In the genomic region with DNA sequence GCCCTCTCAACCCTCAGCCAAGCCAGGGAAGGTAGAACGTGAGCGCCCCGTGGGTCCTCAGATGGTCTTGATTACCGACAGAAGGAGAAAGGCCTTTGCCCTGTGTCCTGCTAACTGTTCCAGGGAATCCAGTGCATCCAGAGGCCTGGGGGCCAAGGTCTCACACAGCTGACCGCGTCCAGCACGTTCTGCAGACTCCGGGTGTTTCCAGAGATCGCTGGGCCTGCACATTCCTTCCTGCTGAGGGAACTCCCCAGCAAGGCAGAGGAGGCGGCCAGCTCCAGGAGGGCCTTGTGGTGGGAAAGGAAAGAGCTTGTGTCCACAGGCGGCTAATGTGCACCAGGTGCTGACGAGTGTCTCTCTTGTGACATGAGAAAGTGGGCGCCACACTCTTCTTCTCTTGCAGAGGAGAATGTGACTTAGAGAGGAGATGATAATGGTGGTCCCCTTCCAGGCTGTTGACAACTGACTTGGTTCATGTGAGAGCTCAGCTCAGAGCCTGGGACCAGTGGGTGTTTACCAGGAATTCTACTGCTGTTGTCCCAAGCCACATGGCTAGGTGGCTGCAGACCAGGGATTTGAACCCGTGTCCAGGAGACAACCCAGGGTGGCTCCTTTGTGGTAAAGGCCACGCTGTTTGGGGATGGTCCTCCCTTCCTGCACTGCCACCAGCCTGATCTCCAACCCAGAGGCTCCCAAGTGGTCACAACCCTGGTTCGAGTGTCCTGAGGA, we compare ENCODE assay signal across 1 cellular context.
TF ChIP-seq lines count a peak whose summit lies in the region.

No MANE protein-coding gene starts in this region.

TF ChIP-seq in HepG2, 621 proteins besides CTCF, POLR2A, EP300 and RAD21 (continued from another document):
- TF ChIP-seq, protein P1, sequence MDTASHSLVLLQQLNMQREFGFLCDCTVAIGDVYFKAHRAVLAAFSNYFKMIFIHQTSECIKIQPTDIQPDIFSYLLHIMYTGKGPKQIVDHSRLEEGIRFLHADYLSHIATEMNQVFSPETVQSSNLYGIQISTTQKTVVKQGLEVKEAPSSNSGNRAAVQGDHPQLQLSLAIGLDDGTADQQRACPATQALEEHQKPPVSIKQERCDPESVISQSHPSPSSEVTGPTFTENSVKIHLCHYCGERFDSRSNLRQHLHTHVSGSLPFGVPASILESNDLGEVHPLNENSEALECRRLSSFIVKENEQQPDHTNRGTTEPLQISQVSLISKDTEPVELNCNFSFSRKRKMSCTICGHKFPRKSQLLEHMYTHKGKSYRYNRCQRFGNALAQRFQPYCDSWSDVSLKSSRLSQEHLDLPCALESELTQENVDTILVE (CRISPR knock-in tag; IDR thresholded peaks at IDR 0.05), result no peak
- TF ChIP-seq RAD51 (IDR thresholded peaks at IDR 0.05; ENCODE audit: borderline replicate concordance), result no peak
- TF ChIP-seq HNF4A (CRISPR knock-in tag; IDR thresholded peaks at IDR 0.05), result peak; percentile 91
- no peak for TF ChIP-seq ADNP (CRISPR knock-in tag; IDR thresholded peaks at IDR 0.05)
- TF ChIP-seq, protein P2, sequence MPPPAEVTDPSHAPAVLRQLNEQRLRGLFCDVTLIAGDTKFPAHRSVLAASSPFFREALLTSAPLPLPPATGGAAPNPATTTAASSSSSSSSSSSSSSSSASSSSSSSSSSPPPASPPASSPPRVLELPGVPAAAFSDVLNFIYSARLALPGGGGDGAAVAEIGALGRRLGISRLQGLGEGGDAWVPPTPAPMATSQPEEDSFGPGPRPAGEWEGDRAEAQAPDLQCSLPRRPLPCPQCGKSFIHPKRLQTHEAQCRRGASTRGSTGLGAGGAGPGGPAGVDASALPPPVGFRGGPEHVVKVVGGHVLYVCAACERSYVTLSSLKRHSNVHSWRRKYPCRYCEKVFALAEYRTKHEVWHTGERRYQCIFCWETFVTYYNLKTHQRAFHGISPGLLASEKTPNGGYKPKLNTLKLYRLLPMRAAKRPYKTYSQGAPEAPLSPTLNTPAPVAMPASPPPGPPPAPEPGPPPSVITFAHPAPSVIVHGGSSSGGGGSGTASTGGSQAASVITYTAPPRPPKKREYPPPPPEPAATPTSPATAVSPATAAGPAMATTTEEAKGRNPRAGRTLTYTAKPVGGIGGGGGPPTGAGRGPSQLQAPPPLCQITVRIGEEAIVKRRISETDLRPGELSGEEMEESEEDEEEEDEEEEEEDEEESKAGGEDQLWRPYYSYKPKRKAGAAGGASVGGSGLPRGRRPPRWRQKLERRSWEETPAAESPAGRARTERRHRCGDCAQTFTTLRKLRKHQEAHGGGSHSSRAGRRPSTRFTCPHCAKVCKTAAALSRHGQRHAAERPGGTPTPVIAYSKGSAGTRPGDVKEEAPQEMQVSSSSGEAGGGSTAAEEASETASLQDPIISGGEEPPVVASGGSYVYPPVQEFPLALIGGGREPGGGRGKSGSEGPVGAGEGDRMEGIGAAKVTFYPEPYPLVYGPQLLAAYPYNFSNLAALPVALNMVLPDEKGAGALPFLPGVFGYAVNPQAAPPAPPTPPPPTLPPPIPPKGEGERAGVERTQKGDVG (CRISPR knock-in tag; IDR thresholded peaks at IDR 0.05; ENCODE audit: borderline replicate concordance), result peak; percentile 83; the same call in 1 of the 2 replicates
- 0 out of 2 replicates have a peak, but pooled peaks have one; percentile 55 for TF ChIP-seq NFKBIZ (CRISPR knock-in tag; IDR thresholded peaks at IDR 0.05)
- peak; percentile 84 for TF ChIP-seq HES4 (CRISPR knock-in tag; IDR thresholded peaks at IDR 0.05; ENCODE audit: borderline replicate concordance)
- peak; percentile 79; the same call in 1 of the 2 replicates for TF ChIP-seq MEIS2 (CRISPR knock-in tag; IDR thresholded peaks at IDR 0.05)
- TF ChIP-seq SUZ12 (IDR thresholded peaks at IDR 0.05; ENCODE audit: low read depth, low read length), result no peak
- TF ChIP-seq, protein P3, sequence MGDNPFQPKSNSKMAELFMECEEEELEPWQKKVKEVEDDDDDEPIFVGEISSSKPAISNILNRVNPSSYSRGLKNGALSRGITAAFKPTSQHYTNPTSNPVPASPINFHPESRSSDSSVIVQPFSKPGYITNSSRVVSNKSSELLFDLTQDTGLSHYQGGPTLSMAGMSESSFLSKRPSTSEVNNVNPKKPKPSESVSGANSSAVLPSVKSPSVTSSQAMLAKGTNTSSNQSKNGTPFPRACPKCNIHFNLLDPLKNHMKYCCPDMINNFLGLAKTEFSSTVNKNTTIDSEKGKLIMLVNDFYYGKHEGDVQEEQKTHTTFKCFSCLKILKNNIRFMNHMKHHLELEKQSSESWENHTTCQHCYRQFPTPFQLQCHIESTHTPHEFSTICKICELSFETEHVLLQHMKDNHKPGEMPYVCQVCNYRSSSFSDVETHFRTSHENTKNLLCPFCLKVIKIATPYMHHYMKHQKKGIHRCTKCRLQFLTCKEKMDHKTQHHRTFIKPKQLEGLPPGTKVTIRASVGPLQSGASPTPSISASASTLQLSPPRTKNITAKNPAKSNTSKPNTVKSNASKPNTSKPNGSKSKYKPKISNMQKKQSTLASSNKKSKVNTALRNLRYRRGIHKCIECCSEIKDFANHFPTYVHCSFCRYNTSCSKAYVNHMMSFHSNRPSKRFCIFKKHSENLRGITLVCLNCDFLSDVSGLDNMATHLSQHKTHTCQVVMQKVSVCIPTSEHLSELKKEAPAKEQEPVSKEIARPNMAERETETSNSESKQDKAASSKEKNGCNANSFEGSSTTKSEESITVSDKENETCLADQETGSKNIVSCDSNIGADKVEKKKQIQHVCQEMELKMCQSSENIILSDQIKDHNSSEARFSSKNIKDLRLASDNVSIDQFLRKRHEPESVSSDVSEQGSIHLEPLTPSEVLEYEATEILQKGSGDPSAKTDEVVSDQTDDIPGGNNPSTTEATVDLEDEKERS (CRISPR knock-in tag; IDR thresholded peaks at IDR 0.05), result peak; percentile 96; the same call in 1 of the 2 replicates
- TF ChIP-seq, protein P4, sequence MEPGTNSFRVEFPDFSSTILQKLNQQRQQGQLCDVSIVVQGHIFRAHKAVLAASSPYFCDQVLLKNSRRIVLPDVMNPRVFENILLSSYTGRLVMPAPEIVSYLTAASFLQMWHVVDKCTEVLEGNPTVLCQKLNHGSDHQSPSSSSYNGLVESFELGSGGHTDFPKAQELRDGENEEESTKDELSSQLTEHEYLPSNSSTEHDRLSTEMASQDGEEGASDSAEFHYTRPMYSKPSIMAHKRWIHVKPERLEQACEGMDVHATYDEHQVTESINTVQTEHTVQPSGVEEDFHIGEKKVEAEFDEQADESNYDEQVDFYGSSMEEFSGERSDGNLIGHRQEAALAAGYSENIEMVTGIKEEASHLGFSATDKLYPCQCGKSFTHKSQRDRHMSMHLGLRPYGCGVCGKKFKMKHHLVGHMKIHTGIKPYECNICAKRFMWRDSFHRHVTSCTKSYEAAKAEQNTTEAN (CRISPR knock-in tag; conservative IDR thresholded peaks at IDR 0.05), result 0 out of 2 replicates have a peak, but pooled peaks have one; percentile 66
- TF ChIP-seq NKX3-1 (CRISPR knock-in tag; IDR thresholded peaks at IDR 0.05), result no peak
- TF ChIP-seq CREM (IDR thresholded peaks at IDR 0.05), result no peak
- no peak for TF ChIP-seq CREM (CRISPR knock-in tag; IDR thresholded peaks at IDR 0.05)
- TF ChIP-seq HOXA9 (CRISPR knock-in tag; IDR thresholded peaks at IDR 0.05; ENCODE audit: borderline replicate concordance), result no peak
- no peak for TF ChIP-seq SALL2 (CRISPR knock-in tag; IDR thresholded peaks at IDR 0.05)
- peak; percentile 95 for TF ChIP-seq HDAC1 (CRISPR knock-in tag; IDR thresholded peaks at IDR 0.05)
- peak; percentile 2 for TF ChIP-seq ZNF124 (CRISPR knock-in tag; IDR thresholded peaks at IDR 0.05)
- peak; percentile 57; the same call in 1 of the 2 replicates for TF ChIP-seq ISL2 (CRISPR knock-in tag; IDR thresholded peaks at IDR 0.05)
- TF ChIP-seq REL (CRISPR knock-in tag; conservative IDR thresholded peaks at IDR 0.05), result no peak
- TF ChIP-seq ZNF337 (CRISPR knock-in tag; IDR thresholded peaks at IDR 0.05; ENCODE audit: borderline replicate concordance, low read depth), result 0 out of 2 replicates have a peak, but pooled peaks have one; percentile 73
- TF ChIP-seq, protein P5, sequence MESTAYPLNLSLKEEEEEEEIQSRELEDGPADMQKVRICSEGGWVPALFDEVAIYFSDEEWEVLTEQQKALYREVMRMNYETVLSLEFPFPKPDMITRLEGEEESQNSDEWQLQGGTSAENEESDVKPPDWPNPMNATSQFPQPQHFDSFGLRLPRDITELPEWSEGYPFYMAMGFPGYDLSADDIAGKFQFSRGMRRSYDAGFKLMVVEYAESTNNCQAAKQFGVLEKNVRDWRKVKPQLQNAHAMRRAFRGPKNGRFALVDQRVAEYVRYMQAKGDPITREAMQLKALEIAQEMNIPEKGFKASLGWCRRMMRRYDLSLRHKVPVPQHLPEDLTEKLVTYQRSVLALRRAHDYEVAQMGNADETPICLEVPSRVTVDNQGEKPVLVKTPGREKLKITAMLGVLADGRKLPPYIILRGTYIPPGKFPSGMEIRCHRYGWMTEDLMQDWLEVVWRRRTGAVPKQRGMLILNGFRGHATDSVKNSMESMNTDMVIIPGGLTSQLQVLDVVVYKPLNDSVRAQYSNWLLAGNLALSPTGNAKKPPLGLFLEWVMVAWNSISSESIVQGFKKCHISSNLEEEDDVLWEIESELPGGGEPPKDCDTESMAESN (CRISPR knock-in tag; conservative IDR thresholded peaks at IDR 0.05), result 0 out of 2 replicates have a peak, but pooled peaks have one; percentile 46
- no peak for TF ChIP-seq MBD4 (IDR thresholded peaks at IDR 0.05; ENCODE audit: borderline replicate concordance, low read length)
- TF ChIP-seq, protein P6, sequence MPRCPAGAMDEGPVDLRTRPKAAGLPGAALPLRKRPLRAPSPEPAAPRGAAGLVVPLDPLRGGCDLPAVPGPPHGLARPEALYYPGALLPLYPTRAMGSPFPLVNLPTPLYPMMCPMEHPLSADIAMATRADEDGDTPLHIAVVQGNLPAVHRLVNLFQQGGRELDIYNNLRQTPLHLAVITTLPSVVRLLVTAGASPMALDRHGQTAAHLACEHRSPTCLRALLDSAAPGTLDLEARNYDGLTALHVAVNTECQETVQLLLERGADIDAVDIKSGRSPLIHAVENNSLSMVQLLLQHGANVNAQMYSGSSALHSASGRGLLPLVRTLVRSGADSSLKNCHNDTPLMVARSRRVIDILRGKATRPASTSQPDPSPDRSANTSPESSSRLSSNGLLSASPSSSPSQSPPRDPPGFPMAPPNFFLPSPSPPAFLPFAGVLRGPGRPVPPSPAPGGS (CRISPR knock-in tag; IDR thresholded peaks at IDR 0.05), result peak; percentile 79; the same call in 1 of the 2 replicates
- TF ChIP-seq FOXK2 (IDR thresholded peaks at IDR 0.05), result 0 out of 2 replicates have a peak, but pooled peaks have one; percentile 6
